Comparison of ENCODE assay signal across 19 cellular contexts in the genomic region with DNA sequence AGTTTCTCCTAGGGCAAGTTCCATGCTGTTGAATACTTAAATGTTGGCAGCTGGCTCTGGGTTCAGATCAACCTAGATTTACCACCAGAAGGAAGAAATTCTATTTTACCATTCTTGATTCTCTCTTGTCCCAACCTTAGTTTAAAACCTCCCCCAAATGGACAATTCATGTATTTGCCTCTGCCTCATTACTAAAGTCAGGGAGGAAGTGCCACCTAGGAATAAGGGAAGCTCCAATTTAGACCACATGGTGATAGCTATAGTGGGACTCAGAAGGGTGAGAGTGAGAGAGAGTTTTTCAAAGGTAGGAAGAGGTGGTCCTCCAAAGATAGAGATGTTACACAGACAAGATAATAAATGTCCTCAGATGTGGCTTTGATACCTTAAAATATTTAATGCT. TPM values are rescaled to one million over a fixed set of nuclear protein-coding genes. Genes with fewer than 3 reads are reported as not detected.
DNase-seq lines count a peak whose midpoint lies in the region; ATAC-seq and TF ChIP-seq lines count a peak whose summit lies in the region.
"Had no signal": no experiment of that assay in that cellular context is flagged by ENCODE, and none has a peak within 500 bp of the region (broad histone marks: within the 10 kb centered on the region; RNA-seq: fewer than 3 reads in every experiment).

No MANE protein-coding gene starts in this region.

- intact Hi-C loops in stomach (cut with DNase I; ENCODE audit: low total_unique reads) = no loop called here

- no peaks in the 10 kb centered on the region for H3K9me3 ChIP-seq in stomach
- no peaks in the 10 kb centered on the region for H3K9me3 ChIP-seq in MG63
- H3K9me3 ChIP-seq: BE2C had no signal

- no peak for TF ChIP-seq EP300 in stomach (IDR thresholded peaks at IDR 0.05)

- TF ChIP-seq CTCF in GM06990 (IDR thresholded peaks at IDR 0.05; ENCODE audit: insufficient read depth, low read length, poor library complexity, severe bottlenecking) (peak; percentile 14), NB4 (IDR thresholded peaks at IDR 0.05; ENCODE audit: low read depth, low read length) (no peak), stomach (IDR thresholded peaks at IDR 0.05) (no peak)

- H3K4me3 ChIP-seq in GM06990 (replicated peaks; ENCODE audit: low read depth, low read length) (no peak overlapping the region), NB4 (ENCODE audit: low read depth, low read length) (no peak overlapping the region), stomach (no peak overlapping the region), MG63 (no peak overlapping the region)

- H3K27ac Mint-ChIP-seq in stimulated activated naive B cell treated with anti-CD40 and anti-IgM and Interleukin-4, amounts not matched to agents 10 μg/mL and 1 μg/mL and 100 μg/mL, for 72 hours = no peak overlapping the region
- H3K27ac Mint-ChIP-seq: CD4-positive, alpha-beta memory T cell; HFFc6 had no signal

- H3K36me3 ChIP-seq in GM06990 (ENCODE audit: control insufficient read depth, insufficient read depth, low read length) = no peaks in the 10 kb centered on the region
- H3K36me3 ChIP-seq in stomach = no peaks in the 10 kb centered on the region
- H3K36me3 ChIP-seq in MG63 = no peaks in the 10 kb centered on the region
- H3K36me3 ChIP-seq: BE2C had no signal

- H3K4me1 ChIP-seq in stomach = no peaks in the 10 kb centered on the region
- H3K4me1 ChIP-seq: BE2C had no signal

- DNase-seq in CD1c-positive myeloid dendritic cell (ENCODE audit: extremely low spot score) = peak; percentile 8
- DNase-seq in GM06990 (ENCODE audit: extremely low read depth, insufficient read length) = no peak
- DNase-seq in NB4 (ENCODE audit: low read depth) = peak; percentile 2
- DNase-seq in SKM-1 treated with dmso at 0.1 percent for 144 hours (lab: John Stamatoyannopoulos, UW; ENCODE audit: unreplicated experiment) = peak; percentile 18
- DNase-seq in stomach = no peak
- no peak for DNase-seq in stimulated activated naive B cell treated with anti-CD40 and anti-IgM and Interleukin-4, amounts not matched to agents 10 μg/mL and 1 μg/mL and 100 μg/mL, for 72 hours
- no peak for DNase-seq in MG63
- DNase-seq: ACHN; BE2C; CD4-positive, alpha-beta memory T cell; DMS153; DMS79; GDM1; GOT3; H7; HFFc6 had no signal

- no peak overlapping the region for H3K27ac ChIP-seq in stomach
- H3K27ac ChIP-seq: C4-2B, HL-60 had no signal

- H3K9me3 Mint-ChIP-seq in stimulated activated naive B cell treated with anti-CD40 and anti-IgM and Interleukin-4, amounts not matched to agents 10 μg/mL and 1 μg/mL and 100 μg/mL, for 72 hours = no peaks in the 10 kb centered on the region
- H3K9me3 Mint-ChIP-seq: HFFc6 had no signal

- no peak overlapping the region for H3K4me3 Mint-ChIP-seq in stimulated activated naive B cell treated with anti-CD40 and anti-IgM and Interleukin-4, amounts not matched to agents 10 μg/mL and 1 μg/mL and 100 μg/mL, for 72 hours
- H3K4me3 Mint-ChIP-seq: CD4-positive, alpha-beta memory T cell; HFFc6 had no signal

- TF ChIP-seq POLR2A in NB4 (IDR thresholded peaks at IDR 0.05; ENCODE audit: extremely low read depth, insufficient read length) (no peak), stomach (IDR thresholded peaks at IDR 0.05) (no peak)

- no peaks in the 10 kb centered on the region for H3K36me3 Mint-ChIP-seq in stimulated activated naive B cell treated with anti-CD40 and anti-IgM and Interleukin-4, amounts not matched to agents 10 μg/mL and 1 μg/mL and 100 μg/mL, for 72 hours
- H3K36me3 Mint-ChIP-seq: CD4-positive, alpha-beta memory T cell had no signal

- H3K27me3 Mint-ChIP-seq in stimulated activated naive B cell treated with anti-CD40 and anti-IgM and Interleukin-4, amounts not matched to agents 10 μg/mL and 1 μg/mL and 100 μg/mL, for 72 hours = no peaks in the 10 kb centered on the region

- no peak for ATAC-seq in stimulated activated naive B cell treated with anti-CD40 and anti-IgM and Interleukin-4, amounts not matched to agents 10 μg/mL and 1 μg/mL and 100 μg/mL, for 72 hours (replicated peaks)
- ATAC-seq: HCT116 had no signal

- no peaks in the 10 kb centered on the region for H3K4me1 Mint-ChIP-seq in stimulated activated naive B cell treated with anti-CD40 and anti-IgM and Interleukin-4, amounts not matched to agents 10 μg/mL and 1 μg/mL and 100 μg/mL, for 72 hours
- H3K4me1 Mint-ChIP-seq: CD4-positive, alpha-beta memory T cell had no signal

- H3K27me3 ChIP-seq in GM06990 (replicated peaks; ENCODE audit: control insufficient read depth, insufficient read depth, low read length) (no peaks in the 10 kb centered on the region; the same call in 1 of the 2 replicates), stomach (no peaks in the 10 kb centered on the region), MG63 (no peaks in the 10 kb centered on the region; the same call in 1 of the 2 replicates)
- H3K27me3 ChIP-seq: BE2C had no signal

RNA-seq across cellular contexts. Expression of gene PAM, which starts 53.4 kb away (rescaled TPM):
- 100 to 1,000 TPM in 4 of 5 donors, 10 to 100 TPM in 1; 27.4 to 322 (median 218) TPM for total RNA-seq in stomach
- 10 to 100 TPM; 37.4 to 66.5 (median 39.1) TPM for polyA plus RNA-seq in stomach
- total RNA-seq in MG63 (2014; rRNA removed; shearing (Covaris generic); ENCODE audit: low replicate concordance) = 119 and 122 TPM in 2 replicates

Comparison
In these comparisons a context has a peak if more than half of its experiments do, and no peak if none do; other contexts are left out.
1. DNase-seq: peak in CD1c-positive myeloid dendritic cell (single experiment), NB4 (single experiment) and SKM-1 treated with dmso at 0.1 percent for 144 hours (single experiment); none in GM06990 (single experiment), stomach (single experiment), stimulated activated naive B cell treated with anti-CD40 and anti-IgM and Interleukin-4, amounts not matched to agents 10 μg/mL and 1 μg/mL and 100 μg/mL, for 72 hours (single experiment) and MG63 (single experiment).